Comparison of ENCODE assay signal across 12 cellular contexts in the genomic region with DNA sequence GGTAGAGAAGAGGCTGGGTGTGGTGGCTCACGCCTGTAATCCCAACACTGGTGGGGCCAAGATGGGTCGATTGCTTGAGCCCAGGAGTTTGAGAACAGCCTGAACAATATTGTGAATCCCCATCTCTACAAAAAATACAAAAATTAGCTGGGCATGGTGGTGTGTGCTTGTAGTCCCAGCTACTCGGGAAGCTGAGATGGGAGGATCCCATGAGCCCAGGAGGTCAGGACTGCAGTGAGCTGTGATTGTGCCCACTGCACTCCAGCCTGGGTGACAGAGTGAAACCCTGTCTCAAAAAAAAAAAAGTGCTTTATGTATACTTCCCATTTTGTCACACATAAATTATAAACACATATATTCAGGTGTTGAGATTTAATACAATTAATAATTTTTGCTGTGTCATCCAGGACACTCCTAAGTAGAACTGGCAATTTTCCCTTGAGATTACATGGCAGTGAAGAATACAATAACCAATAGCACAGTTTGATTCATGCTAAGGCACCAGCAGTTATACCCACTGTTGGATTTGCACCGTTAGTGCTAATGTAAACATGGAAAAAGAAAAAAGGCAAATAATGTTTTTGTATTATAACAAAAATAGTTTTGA.
"Had no signal": no experiment of that assay in that cellular context is flagged by ENCODE, and none has a peak within 500 bp of the region (broad histone marks: within the 10 kb centered on the region; RNA-seq: fewer than 3 reads in every experiment).

No MANE protein-coding gene starts in this region.

- DNase-seq: activated CD4-positive, alpha-beta T cell treated with anti-CD3 and anti-CD28 coated beads for 36 hours; activated CD4-positive, alpha-beta T cell treated with anti-CD3 and anti-CD28 coated beads, Interleukin-2, amount 50 U/mL, for 48 hours; effector memory CD4-positive, alpha-beta T cell; mucosa of descending colon; naive B cell; stimulated activated naive CD8-positive, alpha-beta T cell treated with anti-CD3 and anti-CD28 coated beads, Interleukin-15, Interleukin-2, amounts not matched to agents 100 U/mL and 50 U/mL, for 24 hours; substantia nigra had no signal

- H3K36me3 Mint-ChIP-seq: activated naive CD8-positive, alpha-beta T cell; naive B cell; WTC11 had no signal

- ATAC-seq: activated CD4-positive, alpha-beta T cell treated with anti-CD3 and anti-CD28 coated beads for 36 hours; mucosa of descending colon; stimulated activated naive CD8-positive, alpha-beta T cell treated with anti-CD3 and anti-CD28 coated beads, Interleukin-15, Interleukin-2, amounts not matched to agents 100 U/mL and 50 U/mL, for 24 hours; WTC11 had no signal

- H3K27ac Mint-ChIP-seq: activated CD4-positive, alpha-beta T cell treated with anti-CD3 and anti-CD28 coated beads for 36 hours; activated naive CD8-positive, alpha-beta T cell; dendritic cell treated with granulocyte-macrophage colony-stimulating factor and Interleukin-4, amounts not matched to agents 40 ng/mL and 50 ng/mL, for 4 days; memory B cell; WTC11 had no signal

- H3K4me1 Mint-ChIP-seq: activated CD4-positive, alpha-beta T cell treated with anti-CD3 and anti-CD28 coated beads for 36 hours had no signal

- H3K9me3 Mint-ChIP-seq: dendritic cell treated with granulocyte-macrophage colony-stimulating factor and Interleukin-4, amounts not matched to agents 40 ng/mL and 50 ng/mL, for 4 days; memory B cell; naive B cell; neural crest cell; WTC11 had no signal

- H3K4me3 Mint-ChIP-seq: activated CD4-positive, alpha-beta T cell treated with anti-CD3 and anti-CD28 coated beads for 36 hours; activated naive CD8-positive, alpha-beta T cell; dendritic cell treated with granulocyte-macrophage colony-stimulating factor and Interleukin-4, amounts not matched to agents 40 ng/mL and 50 ng/mL, for 4 days; memory B cell; naive B cell; neural crest cell; WTC11 had no signal

- H3K27me3 Mint-ChIP-seq: activated CD4-positive, alpha-beta T cell treated with anti-CD3 and anti-CD28 coated beads for 36 hours; activated naive CD8-positive, alpha-beta T cell; dendritic cell treated with granulocyte-macrophage colony-stimulating factor and Interleukin-4, amounts not matched to agents 40 ng/mL and 50 ng/mL, for 4 days; memory B cell; naive B cell had no signal
